In genomic region chr7:18786196-18786727, GRCh38 we compare ENCODE assay signal across 6 cellular contexts.
"Had no signal": no experiment of that assay in that cellular context is flagged by ENCODE, and none has a peak within 500 bp of the region (broad histone marks: within the 10 kb centered on the region; RNA-seq: fewer than 3 reads in every experiment).

No MANE protein-coding gene starts in this region.

- H3K4me3 ChIP-seq: K562 had no signal

- H3K9me3 Mint-ChIP-seq: IgD-negative memory B cell had no signal

- H3K27ac Mint-ChIP-seq: IgD-negative memory B cell had no signal

- ATAC-seq: HepG2, K562 had no signal

- H3K4me3 Mint-ChIP-seq: IgD-negative memory B cell had no signal

- H3K27me3 Mint-ChIP-seq: IgD-negative memory B cell had no signal

- H3K27ac ChIP-seq: HL-60 had no signal

- DNase-seq: IMR-90, KBM-7 had no signal
